In the genomic region with DNA sequence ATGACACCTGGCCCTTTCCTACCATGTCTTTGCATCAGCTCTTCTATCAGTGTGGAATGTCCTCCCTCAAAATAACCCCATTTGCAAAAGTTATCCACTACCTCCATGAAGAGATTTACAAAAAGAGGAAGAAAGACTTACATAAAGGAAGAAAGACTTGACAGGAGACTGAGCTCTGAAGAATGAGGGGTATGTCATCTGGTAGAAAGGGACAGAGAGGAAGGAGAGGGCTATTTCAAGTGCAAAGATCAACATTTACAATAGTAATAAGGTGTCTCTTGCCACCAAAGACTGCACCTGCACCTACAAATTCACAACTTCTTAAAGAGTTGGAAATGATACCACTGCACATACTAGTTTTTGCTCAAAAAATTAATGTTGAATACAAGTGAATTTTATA, we compare ENCODE assay signal across 13 cellular contexts.
"Had no signal": no experiment of that assay in that cellular context is flagged by ENCODE, and none has a peak within 500 bp of the region (broad histone marks: within the 10 kb centered on the region; RNA-seq: fewer than 3 reads in every experiment).

No MANE protein-coding gene starts in this region.

- H3K27ac Mint-ChIP-seq: activated CD4-positive, alpha-beta memory T cell treated with anti-CD3 and anti-CD28 coated beads, Interleukin-2, amount 10 ng/mL, durations not matched to agents 7 days and 5 days; activated naive CD8-positive, alpha-beta T cell treated with anti-CD3 and anti-CD28 coated beads, Interleukin-2, amount 10 ng/mL, durations not matched to agents 7 days and 5 days; naive thymus-derived CD4-positive, alpha-beta T cell; stimulated activated effector memory CD8-positive, alpha-beta T cell treated with anti-CD3 and anti-CD28 coated beads, Interleukin-12 subunit alpha, Interleukin-12 subunit beta, amount 100 ng/mL, for 72 hours had no signal

- H3K4me3 Mint-ChIP-seq: activated CD4-positive, alpha-beta memory T cell treated with anti-CD3 and anti-CD28 coated beads, Interleukin-2, amount 10 ng/mL, durations not matched to agents 7 days and 5 days; activated naive CD8-positive, alpha-beta T cell treated with anti-CD3 and anti-CD28 coated beads, Interleukin-2, amount 10 ng/mL, durations not matched to agents 7 days and 5 days; naive thymus-derived CD4-positive, alpha-beta T cell; stimulated activated effector memory CD8-positive, alpha-beta T cell treated with anti-CD3 and anti-CD28 coated beads, Interleukin-12 subunit alpha, Interleukin-12 subunit beta, amount 100 ng/mL, for 72 hours had no signal

- H3K9me3 ChIP-seq: breast epithelium, thyroid gland had no signal

- H3K27me3 ChIP-seq: breast epithelium, dorsolateral prefrontal cortex, thyroid gland had no signal

- H3K4me1 ChIP-seq: breast epithelium had no signal

- H3K36me3 ChIP-seq: breast epithelium, thyroid gland had no signal

- H3K4me3 ChIP-seq: breast epithelium, dorsolateral prefrontal cortex, lung, smooth muscle cell, thyroid gland had no signal

- H3K36me3 Mint-ChIP-seq: stimulated activated effector memory CD8-positive, alpha-beta T cell treated with anti-CD3 and anti-CD28 coated beads, Interleukin-12 subunit alpha, Interleukin-12 subunit beta, amount 100 ng/mL, for 72 hours had no signal

- DNase-seq: activated CD4-positive, alpha-beta memory T cell treated with anti-CD3 and anti-CD28 coated beads, Interleukin-2, amount 10 ng/mL, durations not matched to agents 7 days and 5 days; activated naive CD8-positive, alpha-beta T cell treated with anti-CD3 and anti-CD28 coated beads, Interleukin-2, amount 10 ng/mL, durations not matched to agents 7 days and 5 days; activated T-cell treated with anti-CD3 and anti-CD28 coated beads, Interleukin-2, amount 50 U/mL, for 48 hours; aorta; dorsolateral prefrontal cortex; hypothalamus; naive thymus-derived CD4-positive, alpha-beta T cell; right cardiac atrium; thyroid gland had no signal

- H3K9me3 Mint-ChIP-seq: activated CD4-positive, alpha-beta memory T cell treated with anti-CD3 and anti-CD28 coated beads, Interleukin-2, amount 10 ng/mL, durations not matched to agents 7 days and 5 days; activated naive CD8-positive, alpha-beta T cell treated with anti-CD3 and anti-CD28 coated beads, Interleukin-2, amount 10 ng/mL, durations not matched to agents 7 days and 5 days; naive thymus-derived CD4-positive, alpha-beta T cell; stimulated activated effector memory CD8-positive, alpha-beta T cell treated with anti-CD3 and anti-CD28 coated beads, Interleukin-12 subunit alpha, Interleukin-12 subunit beta, amount 100 ng/mL, for 72 hours had no signal

- H3K4me1 Mint-ChIP-seq: stimulated activated effector memory CD8-positive, alpha-beta T cell treated with anti-CD3 and anti-CD28 coated beads, Interleukin-12 subunit alpha, Interleukin-12 subunit beta, amount 100 ng/mL, for 72 hours had no signal

- H3K27ac ChIP-seq: breast epithelium, thyroid gland had no signal
